ENCODE assay signal across 26 cellular contexts in genomic region chr5:160703547-160704189, GRCh38.
"Had no signal": no experiment of that assay in that cellular context is flagged by ENCODE, and none has a peak within 500 bp of the region (broad histone marks: within the 10 kb centered on the region; RNA-seq: fewer than 3 reads in every experiment).

No MANE protein-coding gene starts in this region.

- H3K27ac Mint-ChIP-seq: endodermal cell; immature natural killer cell; natural killer cell; stimulated activated naive CD8-positive, alpha-beta T cell treated with anti-CD3 and anti-CD28 coated beads, Interleukin-15, amount 100 ng/mL, for 72 hours had no signal

- H3K4me3 ChIP-seq: heart right ventricle, lower lobe of right lung, ovary, psoas muscle, sigmoid colon, spleen, suprapubic skin, transverse colon, vagina had no signal

- H3K4me1 Mint-ChIP-seq: immature natural killer cell; natural killer cell; stimulated activated naive CD8-positive, alpha-beta T cell treated with anti-CD3 and anti-CD28 coated beads, Interleukin-15, amount 100 ng/mL, for 72 hours had no signal

- H3K36me3 ChIP-seq: heart right ventricle, lower lobe of right lung, ovary, sigmoid colon, spleen, suprapubic skin, transverse colon, vagina had no signal

- H3K27ac ChIP-seq: epithelial cell of prostate, lower lobe of right lung, ovary, psoas muscle, sigmoid colon, spleen, suprapubic skin, transverse colon, vagina had no signal

- DNase-seq: effector CD8-positive, alpha-beta T cell; endodermal cell; foreskin melanocyte; glutamatergic neuron; heart right ventricle; hippocampal formation; immature natural killer cell; islet precursor cell; kidney glomerular epithelial cell; left ventricle myocardium superior; lower lobe of right lung; natural killer cell; occipital lobe; ovary; posterior cingulate gyrus; psoas muscle; right cardiac atrium; sigmoid colon; spleen; stimulated activated naive CD4-positive, alpha-beta T cell; stimulated activated naive CD8-positive, alpha-beta T cell treated with anti-CD3 and anti-CD28 coated beads, Interleukin-15, amount 100 ng/mL, for 72 hours; transverse colon had no signal

- H3K9me3 ChIP-seq: lower lobe of right lung, ovary, psoas muscle, suprapubic skin, vagina had no signal

- H3K9me3 Mint-ChIP-seq: natural killer cell had no signal

- H3K27me3 ChIP-seq: heart right ventricle, ovary, sigmoid colon, spleen, suprapubic skin, transverse colon, vagina had no signal

- H3K4me3 Mint-ChIP-seq: endodermal cell; immature natural killer cell; natural killer cell; stimulated activated naive CD8-positive, alpha-beta T cell treated with anti-CD3 and anti-CD28 coated beads, Interleukin-15, amount 100 ng/mL, for 72 hours had no signal

- FAIRE-seq: colon had no signal

- H3K4me1 ChIP-seq: lower lobe of right lung, psoas muscle, sigmoid colon, spleen, suprapubic skin, vagina had no signal

- ATAC-seq: heart right ventricle; left ventricle myocardium superior; natural killer cell; psoas muscle; right cardiac atrium; stimulated activated naive CD8-positive, alpha-beta T cell treated with anti-CD3 and anti-CD28 coated beads, Interleukin-15, amount 100 ng/mL, for 72 hours had no signal

- H3K36me3 Mint-ChIP-seq: immature natural killer cell, natural killer cell had no signal
